In genomic region chr3:107676469-107677309, GRCh38 we compare ENCODE assay signal across 9 cellular contexts.
DNase-seq lines count a peak whose midpoint lies in the region; TF ChIP-seq lines count a peak whose summit lies in the region.
"Had no signal": no experiment of that assay in that cellular context is flagged by ENCODE, and none has a peak within 500 bp of the region (broad histone marks: within the 10 kb centered on the region; RNA-seq: fewer than 3 reads in every experiment).

No MANE protein-coding gene starts in this region.

- CTCF ChIA-PET in activated CD4-positive, alpha-beta memory T cell treated with anti-CD3 and anti-CD28 coated beads, Interleukin-2, amount 10 ng/mL, durations not matched to agents 7 days and 5 days (lab: Charles Lee), result interaction anchor here (1.0 to 3.9 kb wide), 16 partner anchors 10 to 440 kb away, joined by 3 to 38 read pairs (median 6); no protein-coding TSS in a partner anchor

- DNase-seq in DMS153 treated with DMSO at 0.1 percent for 48 hours (lab: John Stamatoyannopoulos, UW; ENCODE audit: unreplicated experiment), result peak; percentile 56
- peak; percentile 11 for DNase-seq in SHP77 treated with DMSO at 0.1 percent for 48 hours (lab: John Stamatoyannopoulos, UW)
- peak; percentile 49 for DNase-seq in fibroblast of the aortic adventitia (ENCODE audit: low read depth)
- DNase-seq in spleen, result no peak
- DNase-seq in epidermal melanocyte (ENCODE audit: insufficient read length, low spot score), result no peak
- DNase-seq in activated effector memory CD4-positive, alpha-beta T cell treated with Interleukin-2 at 50 U/mL for 16 hours, result no peak
- no peak for DNase-seq in activated CD4-positive, alpha-beta memory T cell treated with anti-CD3 and anti-CD28 coated beads, Interleukin-2, amount 10 ng/mL, durations not matched to agents 7 days and 5 days

- no peaks in the 10 kb centered on the region for H3K9me3 Mint-ChIP-seq in activated CD4-positive, alpha-beta memory T cell treated with anti-CD3 and anti-CD28 coated beads, Interleukin-2, amount 10 ng/mL, durations not matched to agents 7 days and 5 days
- H3K9me3 Mint-ChIP-seq: immature natural killer cell had no signal

- no peak overlapping the region for H3K4me2 ChIP-seq in KMS-11

- 68 to 86% (median 81%) methylated on average over 2 of the region's 2 CpGs for WGBS in spleen, 5 donors

- no peak for TF ChIP-seq POLR2A in spleen (IDR thresholded peaks at IDR 0.05)

- H3K36me3 Mint-ChIP-seq in activated CD4-positive, alpha-beta memory T cell treated with anti-CD3 and anti-CD28 coated beads, Interleukin-2, amount 10 ng/mL, durations not matched to agents 7 days and 5 days (ENCODE audit: low read depth), result no peaks in the 10 kb centered on the region
- H3K36me3 Mint-ChIP-seq: immature natural killer cell had no signal

- no peaks in the 10 kb centered on the region for H3K9me3 ChIP-seq in spleen

- POLR2A ChIA-PET in activated CD4-positive, alpha-beta memory T cell treated with anti-CD3 and anti-CD28 coated beads, Interleukin-2, amount 10 ng/mL, durations not matched to agents 7 days and 5 days (lab: Charles Lee), result interaction anchor here (1.2 kb wide), 1 partner anchor 77 kb away, joined by 4 read pairs; no protein-coding TSS in a partner anchor

- no peak overlapping the region for H3K27ac ChIP-seq in KMS-11
- peak overlapping the region in 4 of 8 donors; percentile 51 to 72 (median 66) for H3K27ac ChIP-seq in spleen

- peak; percentile 60 for TF ChIP-seq CTCF in KMS-11 (conservative IDR thresholded peaks at IDR 0.05; ENCODE audit: low read depth, low read length)
- TF ChIP-seq CTCF in fibroblast of the aortic adventitia (IDR thresholded peaks at IDR 0.05; ENCODE audit: insufficient read depth, low read length), result peak; percentile 49
- peak; percentile 15 to 60 (median 40) for TF ChIP-seq CTCF in spleen (IDR thresholded peaks at IDR 0.05 in 8 of 11, conservative IDR thresholded peaks at IDR 0.05 in 3 of 11)

- H3K27me3 ChIP-seq in KMS-11 (ENCODE audit: insufficient read depth, low read depth), result no peaks in the 10 kb centered on the region
- no peaks in the 10 kb centered on the region for H3K27me3 ChIP-seq in spleen (replicated peaks in 1 of 7)

- H3K27ac Mint-ChIP-seq in activated CD4-positive, alpha-beta memory T cell treated with anti-CD3 and anti-CD28 coated beads, Interleukin-2, amount 10 ng/mL, durations not matched to agents 7 days and 5 days, result no peak overlapping the region

- H3K4me1 Mint-ChIP-seq in activated CD4-positive, alpha-beta memory T cell treated with anti-CD3 and anti-CD28 coated beads, Interleukin-2, amount 10 ng/mL, durations not matched to agents 7 days and 5 days, result peaks cover 13% of the 10 kb centered on the region

- intact Hi-C loops in spleen (cut with DNase I; ENCODE audit: low total_unique reads), result no loop called here

- H3K79me2 ChIP-seq in KMS-11 (ENCODE audit: insufficient read depth, low read depth), result no peaks in the 10 kb centered on the region; the same call in 1 of the 2 replicates

- no peaks in the 10 kb centered on the region for H4K20me1 ChIP-seq in KMS-11 (ENCODE audit: insufficient read depth)

- H3K36me3 ChIP-seq in KMS-11 (ENCODE audit: insufficient read depth) (no peaks in the 10 kb centered on the region), spleen (no peaks in the 10 kb centered on the region)

- no peak overlapping the region for H3K4me3 Mint-ChIP-seq in activated CD4-positive, alpha-beta memory T cell treated with anti-CD3 and anti-CD28 coated beads, Interleukin-2, amount 10 ng/mL, durations not matched to agents 7 days and 5 days
- H3K4me3 Mint-ChIP-seq: immature natural killer cell had no signal

- H2AFZ ChIP-seq in KMS-11 (ENCODE audit: low read depth), result no peak overlapping the region

- H3K9ac ChIP-seq in KMS-11, result no peak overlapping the region

- H3K4me3 ChIP-seq in KMS-11 (IDR thresholded peaks at IDR 0.05; ENCODE audit: insufficient read depth, low read depth, low read length) (no peak overlapping the region), fibroblast of the aortic adventitia (ENCODE audit: low read depth, low read length) (no peak overlapping the region), spleen (no peak overlapping the region)

- no peaks in the 10 kb centered on the region for H3K27me3 Mint-ChIP-seq in activated CD4-positive, alpha-beta memory T cell treated with anti-CD3 and anti-CD28 coated beads, Interleukin-2, amount 10 ng/mL, durations not matched to agents 7 days and 5 days

- peaks cover 20% of the 10 kb centered on the region for H3K4me1 ChIP-seq in KMS-11 (ENCODE audit: low read depth, poor library complexity, severe bottlenecking)
- peaks cover 19 to 55% (median 30%) of the 10 kb centered on the region in 6 donors for H3K4me1 ChIP-seq in spleen

Comparison
In these comparisons a context has a peak if more than half of its experiments do, and no peak if none do; other contexts are left out.
1. DNase-seq: peak in DMS153 treated with DMSO at 0.1 percent for 48 hours (single experiment), SHP77 treated with DMSO at 0.1 percent for 48 hours (single experiment) and fibroblast of the aortic adventitia (single experiment); none in spleen (single experiment), epidermal melanocyte (single experiment), activated effector memory CD4-positive, alpha-beta T cell treated with Interleukin-2 at 50 U/mL for 16 hours (single experiment) and activated CD4-positive, alpha-beta memory T cell treated with anti-CD3 and anti-CD28 coated beads, Interleukin-2, amount 10 ng/mL, durations not matched to agents 7 days and 5 days (single experiment).
2. Peak in every context shown above with its lines, with median percentiles within 50 percentile points of each other: CTCF ChIP-seq.